Comparison of ENCODE assay signal across 8 cellular contexts in the genomic region with DNA sequence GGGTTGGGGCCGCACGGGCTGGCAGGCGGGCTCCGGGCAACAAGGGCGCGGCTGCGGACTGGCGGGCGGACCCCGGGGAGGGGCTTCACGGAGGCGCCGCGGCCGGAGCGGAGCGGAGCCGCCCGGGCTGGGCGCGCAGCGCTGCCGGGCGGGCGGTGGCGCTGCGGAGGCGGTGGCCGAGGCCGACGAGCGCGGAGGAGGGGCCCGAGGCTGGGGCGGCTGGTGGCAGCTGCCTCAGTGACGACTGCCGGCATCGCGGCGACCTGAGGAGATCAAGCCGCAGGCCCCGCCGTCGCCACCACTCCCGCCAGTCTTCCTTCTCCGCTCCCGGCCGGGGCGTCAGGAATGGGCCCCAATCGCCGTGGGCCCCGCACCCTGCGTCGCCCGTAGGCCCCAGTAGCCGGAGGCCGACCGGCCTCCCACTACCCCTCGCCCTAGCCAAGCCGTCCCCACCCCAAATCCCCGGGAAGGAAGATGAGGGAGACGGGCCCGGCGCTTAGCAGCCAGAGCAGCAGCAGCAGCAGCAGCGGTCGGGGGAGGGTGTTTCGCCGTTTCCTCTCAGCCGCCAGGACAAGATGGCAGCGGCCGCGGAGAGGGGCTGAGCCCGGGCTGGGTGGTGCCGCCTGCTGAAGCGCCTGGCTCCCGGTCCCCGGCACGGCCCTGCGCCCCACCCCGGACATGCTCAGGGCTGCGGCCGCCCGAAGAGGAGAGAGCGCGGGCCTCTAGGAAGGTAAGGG. TPM values are rescaled to one million over a fixed set of nuclear protein-coding genes. Genes with fewer than 3 reads are reported as not detected.
DNase-seq lines count a peak whose midpoint lies in the region; ATAC-seq and TF ChIP-seq lines count a peak whose summit lies in the region.

TSS of gene HIPK3 (plus strand) at position 222 of the 737 bp plus-strand sequence.

- peaks cover 35% of the 10 kb centered on the region for H3K4me1 Mint-ChIP-seq in activated CD4-positive, alpha-beta T cell treated with anti-CD3 and anti-CD28 coated beads, Interleukin-2, amount 10 ng/mL, durations not matched to agents 7 days and 5 days

- POLR2A ChIA-PET in activated CD4-positive, alpha-beta T cell treated with anti-CD3 and anti-CD28 coated beads, Interleukin-2, amount 10 ng/mL, durations not matched to agents 7 days and 5 days (lab: Charles Lee) = no interaction called here

- no peak for TF ChIP-seq CTCF in coronary artery (IDR thresholded peaks at IDR 0.05)

- DNase-seq in Ammon's horn (ENCODE audit: low spot score) = peak; percentile 82
- DNase-seq in NCI-H345 treated with DMSO at 0.1 percent for 48 hours (lab: John Stamatoyannopoulos, UW; ENCODE audit: unreplicated experiment) = peak; percentile 53
- peak; percentile 73 for DNase-seq in activated CD4-positive, alpha-beta T cell treated with anti-CD3 and anti-CD28 coated beads, Interleukin-2, amount 10 ng/mL, durations not matched to agents 7 days and 5 days
- peak; percentile 88 for DNase-seq in coronary artery (ENCODE audit: low spot score)
- peak; percentile 86 for DNase-seq in left lobe of liver (ENCODE audit: low spot score)
- DNase-seq in stimulated activated CD4-positive, alpha-beta T cell treated with anti-CD3 and anti-CD28 coated beads, Interleukin-2, amount 100 ng/mL, for 24 hours = peak; percentile 77 to 82

- peak within 1 kb of the TSS; percentile 99 for H3K27ac Mint-ChIP-seq in activated CD4-positive, alpha-beta T cell treated with anti-CD3 and anti-CD28 coated beads, Interleukin-2, amount 10 ng/mL, durations not matched to agents 7 days and 5 days

- ATAC-seq in GM19025 (IDR thresholded peaks at IDR 0.05; ENCODE audit: low read depth, unreplicated experiment) (peak; percentile 83), HG03280 (IDR thresholded peaks at IDR 0.05; ENCODE audit: unreplicated experiment) (peak; percentile 81), left lobe of liver (peak; percentile 86)

- no peaks in the 10 kb centered on the region for H3K27me3 Mint-ChIP-seq in activated CD4-positive, alpha-beta T cell treated with anti-CD3 and anti-CD28 coated beads, Interleukin-2, amount 10 ng/mL, durations not matched to agents 7 days and 5 days

- peak within 1 kb of the TSS; percentile 99 to 100 for H3K27ac ChIP-seq in coronary artery

- H3K4me3 Mint-ChIP-seq in activated CD4-positive, alpha-beta T cell treated with anti-CD3 and anti-CD28 coated beads, Interleukin-2, amount 10 ng/mL, durations not matched to agents 7 days and 5 days = peak within 1 kb of the TSS; percentile 85

- H3K4me3 ChIP-seq in coronary artery = peak within 1 kb of the TSS; percentile 93

- no peaks in the 10 kb centered on the region for H3K9me3 Mint-ChIP-seq in activated CD4-positive, alpha-beta T cell treated with anti-CD3 and anti-CD28 coated beads, Interleukin-2, amount 10 ng/mL, durations not matched to agents 7 days and 5 days

- H3K36me3 Mint-ChIP-seq in activated CD4-positive, alpha-beta T cell treated with anti-CD3 and anti-CD28 coated beads, Interleukin-2, amount 10 ng/mL, durations not matched to agents 7 days and 5 days (ENCODE audit: low read depth) = peaks cover 3% of the 10 kb centered on the region

- CTCF ChIA-PET in activated CD4-positive, alpha-beta T cell treated with anti-CD3 and anti-CD28 coated beads, Interleukin-2, amount 10 ng/mL, durations not matched to agents 7 days and 5 days (lab: Charles Lee) = interaction anchor here (0.6 kb wide), 1 partner anchor 102 kb away, joined by 5 read pairs; no protein-coding TSS in a partner anchor

RNA-seq across cellular contexts. Expression of gene HIPK3, which starts in this region (rescaled TPM):
- total RNA-seq in activated CD4-positive, alpha-beta T cell treated with anti-CD3 and anti-CD28 coated beads, Interleukin-2, amount 10 ng/mL, durations not matched to agents 7 days and 5 days = 10 to 100 TPM; 41.3 to 43.8 TPM
- total RNA-seq in left lobe of liver = 34.9 TPM

Comparison
In these comparisons a context has a peak if more than half of its experiments do, and no peak if none do; other contexts are left out.
1. Peak in every context shown above with its lines: DNase-seq, ATAC-seq, H3K4me3 ChIP-seq and H3K27ac ChIP-seq.